Comparison of ENCODE assay signal across 19 cellular contexts in the genomic region with DNA sequence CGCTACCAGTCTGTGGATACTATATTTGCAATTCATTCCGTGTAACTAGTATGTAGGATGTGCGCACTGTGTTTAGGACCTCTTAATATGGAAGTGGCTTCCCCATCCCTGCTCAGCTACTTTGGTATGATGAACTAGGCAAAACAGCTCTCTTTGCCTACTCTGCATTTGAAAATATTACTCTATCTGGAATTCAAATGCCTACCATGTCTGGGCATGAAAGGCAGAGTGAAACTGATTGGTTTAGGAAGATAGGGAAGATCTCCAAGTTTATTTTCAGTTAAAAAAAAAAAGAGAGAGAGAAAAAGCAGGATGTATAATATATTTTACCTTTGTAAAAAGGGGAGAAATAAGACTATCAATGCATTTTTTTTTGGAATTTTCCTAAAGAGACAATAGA.
"Had no signal": no experiment of that assay in that cellular context is flagged by ENCODE, and none has a peak within 500 bp of the region (broad histone marks: within the 10 kb centered on the region; RNA-seq: fewer than 3 reads in every experiment).

No MANE protein-coding gene starts in this region.

- ATAC-seq: left colon; left ventricle myocardium superior; natural killer cell treated with Interleukin-12 subunit alpha and Interleukin-12 subunit beta and Interleukin-15 and Interleukin-18, amount 100 ng/mL, for 72 hours; stimulated activated memory B cell treated with anti-CD40 and anti-IgM and Interleukin-4, amounts not matched to agents 10 μg/mL and 1 μg/mL and 100 μg/mL, for 72 hours; stimulated activated naive CD8-positive, alpha-beta T cell treated with anti-CD3 and anti-CD28 coated beads, Interleukin-15, amount 100 ng/mL, for 72 hours; upper lobe of right lung had no signal

- H3K27ac Mint-ChIP-seq: natural killer cell treated with Interleukin-12 subunit alpha and Interleukin-12 subunit beta and Interleukin-15 and Interleukin-18, amount 100 ng/mL, for 72 hours; stimulated activated memory B cell treated with anti-CD40 and anti-IgM and Interleukin-4, amounts not matched to agents 10 μg/mL and 1 μg/mL and 100 μg/mL, for 72 hours; stimulated activated naive CD8-positive, alpha-beta T cell treated with anti-CD3 and anti-CD28 coated beads, Interleukin-15, amount 100 ng/mL, for 72 hours had no signal

- H3K27me3 Mint-ChIP-seq: stimulated activated memory B cell treated with anti-CD40 and anti-IgM and Interleukin-4, amounts not matched to agents 10 μg/mL and 1 μg/mL and 100 μg/mL, for 72 hours had no signal

- H3K27me3 ChIP-seq: hepatocyte, right lobe of liver, testis, tibial nerve, upper lobe of right lung, vagina had no signal

- H3K79me2 ChIP-seq: hepatocyte, parathyroid adenoma had no signal

- H3K9ac ChIP-seq: parathyroid adenoma had no signal

- H3K36me3 ChIP-seq: prostate gland, right lobe of liver, tibial nerve, upper lobe of right lung, vagina had no signal

- H3K4me2 ChIP-seq: hepatocyte had no signal

- H3K4me3 ChIP-seq: hepatocyte, lung, prostate gland, right lobe of liver, testis, tibial nerve, upper lobe of right lung, vagina had no signal

- H3K36me3 Mint-ChIP-seq: stimulated activated memory B cell treated with anti-CD40 and anti-IgM and Interleukin-4, amounts not matched to agents 10 μg/mL and 1 μg/mL and 100 μg/mL, for 72 hours had no signal

- H3K27ac ChIP-seq: parathyroid adenoma, prostate gland, right lobe of liver, testis, tibial nerve, upper lobe of right lung, vagina had no signal

- H3K4me1 ChIP-seq: parathyroid adenoma, prostate gland, testis, tibial nerve, upper lobe of right lung, vagina had no signal

- H3K4me1 Mint-ChIP-seq: stimulated activated naive CD8-positive, alpha-beta T cell treated with anti-CD3 and anti-CD28 coated beads, Interleukin-15, amount 100 ng/mL, for 72 hours had no signal

- DNase-seq: effector memory CD4-positive, alpha-beta T cell; foreskin melanocyte; head of caudate nucleus; left colon; left ventricle myocardium superior; right lobe of liver; stimulated activated CD4-positive, alpha-beta T cell treated with anti-CD3 and anti-CD28 coated beads, Interleukin-4, amount 100 ng/mL, for 1 hour; stimulated activated CD8-positive, alpha-beta memory T cell treated with anti-CD3 and anti-CD28 coated beads, Interleukin-4, amount 100 ng/mL, for 48 hours; stimulated activated naive CD8-positive, alpha-beta T cell treated with anti-CD3 and anti-CD28 coated beads, Interleukin-15, amount 100 ng/mL, for 72 hours; testis; upper lobe of right lung had no signal

- H3K9me3 ChIP-seq: prostate gland, right lobe of liver, testis, tibial nerve, upper lobe of right lung, vagina had no signal

- H3K4me3 Mint-ChIP-seq: natural killer cell treated with Interleukin-12 subunit alpha and Interleukin-12 subunit beta and Interleukin-15 and Interleukin-18, amount 100 ng/mL, for 72 hours; stimulated activated memory B cell treated with anti-CD40 and anti-IgM and Interleukin-4, amounts not matched to agents 10 μg/mL and 1 μg/mL and 100 μg/mL, for 72 hours; stimulated activated naive CD8-positive, alpha-beta T cell treated with anti-CD3 and anti-CD28 coated beads, Interleukin-15, amount 100 ng/mL, for 72 hours had no signal

- H2AFZ ChIP-seq: hepatocyte, parathyroid adenoma had no signal
